In the genomic region with DNA sequence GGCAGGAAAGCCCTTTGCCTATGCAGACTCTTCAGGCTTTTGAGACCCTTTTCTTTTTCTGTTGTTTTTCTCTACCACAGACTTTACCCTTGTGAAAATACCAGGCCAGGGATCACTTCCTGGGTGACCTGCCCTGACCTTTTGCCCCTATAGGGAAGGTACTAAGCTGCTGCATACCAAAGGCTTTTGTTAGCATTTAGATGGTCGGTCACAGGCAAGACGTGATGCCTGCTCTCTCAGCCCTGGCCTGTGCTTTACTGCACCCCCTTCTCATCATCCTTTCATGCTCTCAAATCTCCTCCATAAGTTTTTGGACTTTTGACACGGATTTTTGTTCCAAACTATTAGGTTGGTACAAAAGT, we compare ENCODE assay signal across 14 cellular contexts.
A peak's percentile ranks its signal among the peaks of the same experiment; 100 is the strongest.
DNase-seq lines count a peak whose midpoint lies in the region; ATAC-seq and TF ChIP-seq lines count a peak whose summit lies in the region.
"Had no signal": no experiment of that assay in that cellular context is flagged by ENCODE, and none has a peak within 500 bp of the region (broad histone marks: within the 10 kb centered on the region; RNA-seq: fewer than 3 reads in every experiment).

No MANE protein-coding gene starts in this region.

- H3K27me3 ChIP-seq in gastroesophageal sphincter (no peaks in the 10 kb centered on the region), ovary (no peaks in the 10 kb centered on the region), upper lobe of left lung (no peaks in the 10 kb centered on the region)
- H3K27me3 ChIP-seq: pancreas had no signal

- TF ChIP-seq EP300 in gastroesophageal sphincter (IDR thresholded peaks at IDR 0.05) (no peak), ovary (IDR thresholded peaks at IDR 0.05) (no peak), upper lobe of left lung (IDR thresholded peaks at IDR 0.05) (no peak)

- no peak for TF ChIP-seq CTCF in VCaP (conservative IDR thresholded peaks at IDR 0.05)
- no peak for TF ChIP-seq CTCF in gastroesophageal sphincter (IDR thresholded peaks at IDR 0.05)
- TF ChIP-seq CTCF in ovary (IDR thresholded peaks at IDR 0.05): no peak
- no peak for TF ChIP-seq CTCF in upper lobe of left lung (IDR thresholded peaks at IDR 0.05)

- H3K4me1 ChIP-seq in gastroesophageal sphincter: peaks cover 44 to 100% (median 51%) of the 10 kb centered on the region in 3 donors
- peaks cover 29% of the 10 kb centered on the region for H3K4me1 ChIP-seq in ovary (ENCODE audit: insufficient read depth)
- H3K4me1 ChIP-seq in upper lobe of left lung: peaks cover 25 to 48% (median 33%) of the 10 kb centered on the region in 4 donors

- no peak for TF ChIP-seq POLR2A in gastroesophageal sphincter (IDR thresholded peaks at IDR 0.05)
- no peak for TF ChIP-seq POLR2A in ovary (IDR thresholded peaks at IDR 0.05)
- no peak for TF ChIP-seq POLR2A in upper lobe of left lung (IDR thresholded peaks at IDR 0.05)

- H3K9me3 ChIP-seq in gastroesophageal sphincter: no peaks in the 10 kb centered on the region
- H3K9me3 ChIP-seq in ovary: no peaks in the 10 kb centered on the region
- H3K9me3 ChIP-seq in upper lobe of left lung: no peaks in the 10 kb centered on the region
- H3K9me3 ChIP-seq: pancreas had no signal

- ATAC-seq in gastroesophageal sphincter (no peak), upper lobe of left lung (ENCODE audit: low FRiP score in 2 of 2) (no peak)
- ATAC-seq: pancreas; stimulated activated memory B cell treated with anti-CD40 and anti-IgM and Interleukin-4, amounts not matched to agents 10 μg/mL and 1 μg/mL and 100 μg/mL, for 72 hours had no signal

- intact Hi-C loops in ovary (cut with DNase I): no loop called here

- H3K4me3 ChIP-seq in gastroesophageal sphincter (no peak overlapping the region), ovary (no peak overlapping the region), upper lobe of left lung (no peak overlapping the region)
- H3K4me3 ChIP-seq: pancreas had no signal

- WGBS in gastroesophageal sphincter (ENCODE audit: low coverage in 1 of 2), 2 donors: 49 to 64% methylated on average over 3 of the region's 3 CpGs
- 57 to 68% (median 63%) methylated on average over 3 of the region's 3 CpGs for WGBS in ovary, 3 donors
- 83 to 91% methylated on average over 3 of the region's 3 CpGs for WGBS in upper lobe of left lung, 2 donors

- DNase-seq in ovary: no peak
- no peak for DNase-seq in upper lobe of left lung
- no peak for DNase-seq in NCI-H446 treated with DMSO at 0.1 percent for 48 hours (lab: John Stamatoyannopoulos, UW)
- no peak for DNase-seq in SHP77 treated with DMSO at 0.1 percent for 48 hours (lab: John Stamatoyannopoulos, UW)
- no peak for DNase-seq in NCI-H2107 (lab: John Stamatoyannopoulos, UW)
- no peak for DNase-seq in T-helper 9 cell
- DNase-seq: activated CD4-positive, alpha-beta T cell treated with anti-CD3 and anti-CD28 coated beads, Interleukin-2, amount 10 ng/mL, durations not matched to agents 24 days and 14 days; effector memory CD4-positive, alpha-beta T cell; pancreas; stimulated activated CD4-positive, alpha-beta T cell treated with anti-CD3 and anti-CD28 coated beads, Interleukin-4, amount 100 ng/mL, for 1 hour; T-helper 1 cell had no signal

- peak overlapping the region; percentile 86 for H3K27ac ChIP-seq in VCaP
- H3K27ac ChIP-seq in gastroesophageal sphincter: peak overlapping the region; percentile 94 to 97 (median 95)
- H3K27ac ChIP-seq in ovary: peak overlapping the region; percentile 65 to 66
- H3K27ac ChIP-seq in upper lobe of left lung: peak overlapping the region; percentile 54 to 83 (median 66)

- H3K36me3 ChIP-seq in gastroesophageal sphincter: peaks cover 0 to 18% of the 10 kb centered on the region in 2 donors
- no peaks in the 10 kb centered on the region for H3K36me3 ChIP-seq in ovary
- no peaks in the 10 kb centered on the region for H3K36me3 ChIP-seq in upper lobe of left lung
- H3K36me3 ChIP-seq: pancreas had no signal
